Comparison of ENCODE assay signal across 8 cellular contexts in genomic region chr14:103401223-103402214, GRCh38. TPM values are rescaled to one million over a fixed set of nuclear protein-coding genes. Genes with fewer than 3 reads are reported as not detected.
DNase-seq lines count a peak whose midpoint lies in the region; ATAC-seq, FAIRE-seq and TF ChIP-seq lines count a peak whose summit lies in the region.

No MANE protein-coding gene starts in this region.

- H3K4me2 ChIP-seq in astrocyte (ENCODE audit: low read length), result peak overlapping the region; percentile 65

- no peak for ATAC-seq in GM21528 (IDR thresholded peaks at IDR 0.05; ENCODE audit: low FRiP score, unreplicated experiment)

- no peaks in the 10 kb centered on the region for H3K9me3 Mint-ChIP-seq in astrocyte (ENCODE audit: unreplicated experiment)

- peaks cover 58% of the 10 kb centered on the region for H3K4me1 Mint-ChIP-seq in astrocyte (ENCODE audit: low read depth, unreplicated experiment)

- peak overlapping the region; percentile 25 for H3K9ac ChIP-seq in astrocyte (ENCODE audit: low read length)

- DNase-seq in ACHN (peak; percentile 57), HL-60 (ENCODE audit: low read depth in 1 of 2, low spot score in 1 of 2) (no peak), astrocyte (ENCODE audit: low read depth) (peak; percentile 86), kidney tubule cell (ENCODE audit: low spot score) (peak; percentile 81), NCI-H1417 (lab: John Stamatoyannopoulos, UW) (no peak), ureter (ENCODE audit: low spot score) (no peak), HAP-1 (ENCODE audit: low spot score in 2 of 2) (no peak)

- in situ Hi-C loops in ACHN (cut with HindIII; ENCODE audit: low pct_ligation_motif_present, low pct_unique_long_range_greater_than_20kb, low sequenced_read_pairs), result no loop called here
- in situ Hi-C loops in HAP-1 (cut with MboI; ENCODE audit: low sequenced_read_pairs), result no loop called here

- peaks cover 95% of the 10 kb centered on the region for H3K79me2 ChIP-seq in astrocyte (ENCODE audit: insufficient read depth, low read length)

- H3K4me1 ChIP-seq in astrocyte (ENCODE audit: insufficient read depth, low read length) (peaks cover 34% of the 10 kb centered on the region), HAP-1 (peaks cover 25% of the 10 kb centered on the region)

- no peak for TF ChIP-seq CTCF in HL-60 (IDR thresholded peaks at IDR 0.05; ENCODE audit: insufficient read depth, low read length)
- TF ChIP-seq CTCF in astrocyte (IDR thresholded peaks at IDR 0.05; ENCODE audit: insufficient read depth, low read depth, low read length), result no peak

- FAIRE-seq in astrocyte (lab: Jason Lieb, UNC), result peak; percentile 82

- peaks cover 84% of the 10 kb centered on the region for H4K20me1 ChIP-seq in astrocyte (ENCODE audit: insufficient read depth, low read length)

- H3K27me3 Mint-ChIP-seq in astrocyte (ENCODE audit: low read depth, unreplicated experiment), result no peaks in the 10 kb centered on the region

- H3K4me3 ChIP-seq in HL-60 (replicated peaks; ENCODE audit: insufficient read depth, low read length) (no peak overlapping the region), astrocyte (ENCODE audit: insufficient read depth, low read depth, low read length) (peak overlapping the region; percentile 31), HAP-1 (no peak overlapping the region)

- H3K4me3 Mint-ChIP-seq in astrocyte (ENCODE audit: unreplicated experiment), result peak overlapping the region; percentile 34

- H3K9me3 ChIP-seq in astrocyte (ENCODE audit: insufficient read depth, low read depth, low read length) (no peaks in the 10 kb centered on the region), HAP-1 (no peaks in the 10 kb centered on the region)

- H3K27me3 ChIP-seq in HL-60 (ENCODE audit: insufficient read depth, poor library complexity, severe bottlenecking) (no peaks in the 10 kb centered on the region), astrocyte (ENCODE audit: insufficient read depth, low read length) (no peaks in the 10 kb centered on the region), HAP-1 (ENCODE audit: low read depth) (no peaks in the 10 kb centered on the region)

- peaks cover 2% of the 10 kb centered on the region for H3K36me3 Mint-ChIP-seq in astrocyte (ENCODE audit: low read depth, unreplicated experiment)

- H2AFZ ChIP-seq in astrocyte (ENCODE audit: low read depth, low read length), result no peak overlapping the region

- H3K36me3 ChIP-seq in astrocyte (ENCODE audit: insufficient read depth, low read length), result no peaks in the 10 kb centered on the region
- H3K36me3 ChIP-seq in HAP-1 (replicated peaks), result peaks cover 17% of the 10 kb centered on the region

- peak overlapping the region; percentile 75 for H3K27ac Mint-ChIP-seq in astrocyte (ENCODE audit: unreplicated experiment)

- H3K27ac ChIP-seq in HL-60 (replicated peaks) (peak overlapping the region; percentile 4; the same call in 1 of the 2 replicates), astrocyte (ENCODE audit: low read depth, low read length) (peak overlapping the region; percentile 67)

RNA-seq across cellular contexts. Expression of gene MARK3, which starts 16.3 kb away (rescaled TPM):
- total RNA-seq in astrocyte (111 and 124 TPM in 2 replicates), ureter (140 TPM)

Comparison
In these comparisons a context has a peak if more than half of its experiments do, and no peak if none do; other contexts are left out.
1. DNase-seq: peak in ACHN (single experiment), astrocyte (single experiment) and kidney tubule cell (single experiment); none in HL-60 (0 of 2), NCI-H1417 (0 of 3), ureter (single experiment) and HAP-1 (0 of 2).